27 cellular contexts compared by ENCODE assay signal in the genomic region with DNA sequence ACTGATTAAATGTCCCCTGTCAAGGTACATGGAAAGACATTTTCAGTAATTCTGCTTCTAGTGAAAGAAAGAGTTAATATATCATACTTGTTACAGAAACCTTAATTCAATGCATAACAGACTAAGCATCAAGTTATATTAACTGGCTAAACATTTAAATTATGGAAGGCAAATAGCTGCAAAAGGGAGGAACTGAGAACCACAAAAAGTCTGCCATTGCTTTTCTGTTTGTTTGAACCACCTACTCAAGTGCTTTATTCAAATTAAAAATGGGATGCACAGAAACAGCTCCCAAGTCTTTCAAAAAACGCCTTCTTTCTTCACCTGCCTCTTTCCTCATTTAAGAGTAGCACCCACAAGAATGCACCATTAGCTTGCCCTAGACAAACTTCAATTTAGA.
A peak's percentile ranks its signal among the peaks of the same experiment; 100 is the strongest.
DNase-seq lines count a peak whose midpoint lies in the region; ATAC-seq, FAIRE-seq and TF ChIP-seq lines count a peak whose summit lies in the region.
"Had no signal": no experiment of that assay in that cellular context is flagged by ENCODE, and none has a peak within 500 bp of the region (broad histone marks: within the 10 kb centered on the region; RNA-seq: fewer than 3 reads in every experiment).

No MANE protein-coding gene starts in this region.

- peaks cover 67% of the 10 kb centered on the region for H3K4me1 ChIP-seq in Karpas-422 (ENCODE audit: low read length)
- peaks cover 54% of the 10 kb centered on the region for H3K4me1 ChIP-seq in OCI-LY7 (ENCODE audit: insufficient read depth, low read length, poor library complexity, severe bottlenecking)
- H3K4me1 ChIP-seq: A549, Caco-2 had no signal

- H3K9me2 ChIP-seq in Karpas-422 (replicated peaks; ENCODE audit: insufficient read depth, low read length) (no peaks in the 10 kb centered on the region), OCI-LY7 (ENCODE audit: insufficient read depth, low read length) (no peaks in the 10 kb centered on the region)

- CTCF ChIA-PET in OCI-LY7 (lab: Charles Lee; ENCODE audit: unreplicated experiment) = no interaction called here

- no peaks in the 10 kb centered on the region for H3K4me1 Mint-ChIP-seq in activated T-cell treated with anti-CD3 and anti-CD28 coated beads, Interleukin-2, amount 50 U/mL, for 4 hours (ENCODE audit: low read depth)
- H3K4me1 Mint-ChIP-seq in mesothelial cell of epicardium = peaks cover 2% of the 10 kb centered on the region
- H3K4me1 Mint-ChIP-seq: CD8-positive, alpha-beta memory T cell had no signal

- no peak overlapping the region for H3K4me3 Mint-ChIP-seq in activated T-cell treated with anti-CD3 and anti-CD28 coated beads, Interleukin-2, amount 50 U/mL, for 4 hours
- no peak overlapping the region for H3K4me3 Mint-ChIP-seq in mesothelial cell of epicardium
- H3K4me3 Mint-ChIP-seq: B cell; CD4-positive, alpha-beta memory T cell; CD4-positive, CD25-positive, alpha-beta regulatory T cell; CD8-positive, alpha-beta memory T cell had no signal

- H3K27ac ChIP-seq in Karpas-422 (ENCODE audit: low read length) = peak overlapping the region; percentile 60
- H3K27ac ChIP-seq in OCI-LY7 (ENCODE audit: low read depth, low read length, poor library complexity, severe bottlenecking) = no peak overlapping the region
- H3K27ac ChIP-seq: 22Rv1; A549; BLaER1 treated with 17β-estradiol and CSF1 and Interleukin-3, amounts not matched to agents 10 nM and 100 nM; C4-2B had no signal

- no peak for ATAC-seq in activated T-cell treated with anti-CD3 and anti-CD28 coated beads, Interleukin-2, amount 50 U/mL, for 4 hours
- ATAC-seq in GM18511 (IDR thresholded peaks at IDR 0.05; ENCODE audit: unreplicated experiment) = no peak
- ATAC-seq: A549 had no signal

- no peaks in the 10 kb centered on the region for H3K27me3 ChIP-seq in Karpas-422 (ENCODE audit: low read length)
- H3K27me3 ChIP-seq: BLaER1 treated with 17β-estradiol and CSF1 and Interleukin-3, amounts not matched to agents 10 nM and 100 nM had no signal

- H3K36me3 Mint-ChIP-seq in activated T-cell treated with anti-CD3 and anti-CD28 coated beads, Interleukin-2, amount 50 U/mL, for 4 hours (ENCODE audit: insufficient read depth) = peaks cover 2% of the 10 kb centered on the region
- H3K36me3 Mint-ChIP-seq in mesothelial cell of epicardium = peaks cover 3% of the 10 kb centered on the region

- POLR2A ChIA-PET in OCI-LY7 (lab: Charles Lee) = interaction anchor here (0.6 to 4.0 kb wide), 11 partner anchors 8 to 198 kb away, joined by 3 to 14 read pairs (median 4); no protein-coding TSS in a partner anchor

- H2AFZ ChIP-seq in Karpas-422 (ENCODE audit: low read length) (0 out of 2 replicates have a peak overlapping the region, but pooled peaks have one; percentile 49), OCI-LY7 (ENCODE audit: low read length) (peak overlapping the region; percentile 86)

- H3K9me3 ChIP-seq in Karpas-422 (ENCODE audit: low read length) (no peaks in the 10 kb centered on the region), OCI-LY7 (ENCODE audit: low read length) (no peaks in the 10 kb centered on the region)
- H3K9me3 ChIP-seq: A549; BLaER1 treated with 17β-estradiol and CSF1 and Interleukin-3, amounts not matched to agents 10 nM and 100 nM; Caco-2 had no signal

- H4K20me1 ChIP-seq in Karpas-422 (ENCODE audit: insufficient read depth, low read depth, low read length) (no peaks in the 10 kb centered on the region), OCI-LY7 (ENCODE audit: insufficient read depth, low read length) (no peaks in the 10 kb centered on the region)
- H4K20me1 ChIP-seq: BLaER1 treated with 17β-estradiol and CSF1 and Interleukin-3, amounts not matched to agents 10 nM and 100 nM had no signal

- no peak overlapping the region for H3K27ac Mint-ChIP-seq in mesothelial cell of epicardium
- H3K27ac Mint-ChIP-seq: B cell; CD4-positive, CD25-positive, alpha-beta regulatory T cell had no signal

- intact Hi-C loops in OCI-LY7 (cut with micrococcal nuclease; ENCODE audit: unreplicated experiment) = no loop called here

- no peaks in the 10 kb centered on the region for H3K9me3 Mint-ChIP-seq in activated T-cell treated with anti-CD3 and anti-CD28 coated beads, Interleukin-2, amount 50 U/mL, for 4 hours
- H3K9me3 Mint-ChIP-seq in mesothelial cell of epicardium = peaks cover 8% of the 10 kb centered on the region
- H3K9me3 Mint-ChIP-seq: CD8-positive, alpha-beta memory T cell had no signal

- H3K4me3 ChIP-seq in Karpas-422 (ENCODE audit: low read length) (no peak overlapping the region), OCI-LY7 (ENCODE audit: low read depth, low read length, poor library complexity, severe bottlenecking) (no peak overlapping the region)
- H3K4me3 ChIP-seq: A549; BLaER1 treated with 17β-estradiol and CSF1 and Interleukin-3, amounts not matched to agents 10 nM and 100 nM had no signal

- no peak overlapping the region for H3K9ac ChIP-seq in Karpas-422 (ENCODE audit: low read length)
- H3K9ac ChIP-seq: BLaER1 treated with 17β-estradiol and CSF1 and Interleukin-3, amounts not matched to agents 10 nM and 100 nM had no signal

- H3K79me2 ChIP-seq in Karpas-422 (ENCODE audit: low read length) (no peaks in the 10 kb centered on the region), OCI-LY7 (ENCODE audit: insufficient read depth, low read depth, low read length) (no peaks in the 10 kb centered on the region)

- peak; percentile 22 for DNase-seq in CD1c-positive myeloid dendritic cell (ENCODE audit: extremely low spot score)
- no peak for DNase-seq in GM18507 (ENCODE audit: extremely low spot score, insufficient read length, low read depth)
- no peak for DNase-seq in Karpas-422
- no peak for DNase-seq in OCI-LY7 (ENCODE audit: low spot score)
- DNase-seq in activated T-cell treated with anti-CD3 and anti-CD28 coated beads, Interleukin-2, amount 50 U/mL, for 4 hours = no peak
- no peak for DNase-seq in mesothelial cell of epicardium (ENCODE audit: low spot score in 2 of 2, unreplicated experiment in 2 of 2)
- no peak for DNase-seq in RCC 7860 (ENCODE audit: low spot score)
- DNase-seq: AML-193; Caco-2; Calu3; CD4-positive, alpha-beta memory T cell; CD4-positive, CD25-positive, alpha-beta regulatory T cell; CD8-positive, alpha-beta memory T cell; DMS153; DMS53; DMS79; DND-41; EL; GDM1 had no signal

- H3K36me3 ChIP-seq in Karpas-422 (ENCODE audit: insufficient read depth, low read length) = no peaks in the 10 kb centered on the region
- H3K36me3 ChIP-seq in OCI-LY7 (ENCODE audit: insufficient read depth, low read length) = no peaks in the 10 kb centered on the region
- H3K36me3 ChIP-seq: BLaER1 treated with 17β-estradiol and CSF1 and Interleukin-3, amounts not matched to agents 10 nM and 100 nM had no signal

- H3K4me2 ChIP-seq in Karpas-422 (ENCODE audit: low read depth, low read length, poor library complexity, severe bottlenecking) = peak overlapping the region; percentile 21
- H3K4me2 ChIP-seq in OCI-LY7 (ENCODE audit: low read length) = peak overlapping the region; percentile 31
- H3K4me2 ChIP-seq: A549; BLaER1 treated with 17β-estradiol and CSF1 and Interleukin-3, amounts not matched to agents 10 nM and 100 nM had no signal

- no peaks in the 10 kb centered on the region for H3K27me3 Mint-ChIP-seq in activated T-cell treated with anti-CD3 and anti-CD28 coated beads, Interleukin-2, amount 50 U/mL, for 4 hours (ENCODE audit: low read depth)
- no peaks in the 10 kb centered on the region for H3K27me3 Mint-ChIP-seq in mesothelial cell of epicardium (ENCODE audit: low read depth)
- H3K27me3 Mint-ChIP-seq: B cell; CD4-positive, alpha-beta memory T cell; CD4-positive, CD25-positive, alpha-beta regulatory T cell; CD8-positive, alpha-beta memory T cell had no signal

- BruUV-seq in OCI-LY7 (replicated peaks; lab: Mats Ljungman, UMichigan) = no TSS peak

- TF ChIP-seq CTCF in OCI-LY7 (conservative IDR thresholded peaks at IDR 0.05; ENCODE audit: low read length) = no peak
- TF ChIP-seq CTCF in mesothelial cell of epicardium (IDR thresholded peaks at IDR 0.05; ENCODE audit: unreplicated experiment) = no peak

- FAIRE-seq in GM18507 (lab: Jason Lieb, UNC) = peak; percentile 59
- FAIRE-seq in RCC 7860 (lab: Jason Lieb, UNC) = no peak
- FAIRE-seq: A549, D721Med, GM12892 had no signal
